ENCODE assay signal across 13 cellular contexts in genomic region chr18:50870138-50870845, GRCh38. TPM values are rescaled to one million over a fixed set of nuclear protein-coding genes. Genes with fewer than 3 reads are reported as not detected.
DNase-seq lines count a peak whose midpoint lies in the region; ATAC-seq and TF ChIP-seq lines count a peak whose summit lies in the region.
"Had no signal": no experiment of that assay in that cellular context is flagged by ENCODE, and none has a peak within 500 bp of the region (broad histone marks: within the 10 kb centered on the region; RNA-seq: fewer than 3 reads in every experiment).

No MANE protein-coding gene starts in this region.

- no peak overlapping the region for H3K4me3 Mint-ChIP-seq in stimulated activated effector memory CD8-positive, alpha-beta T cell treated with anti-CD3 and anti-CD28 coated beads, Interleukin-12 subunit alpha, Interleukin-12 subunit beta, amount 100 ng/mL, for 72 hours
- H3K4me3 Mint-ChIP-seq: CD4-positive, CD25-positive, alpha-beta regulatory T cell; stimulated activated memory B cell treated with anti-CD40 and anti-IgM and Interleukin-4, amounts not matched to agents 10 μg/mL and 1 μg/mL and 100 μg/mL, for 72 hours had no signal

- dilution Hi-C loops in mammary epithelial cell (cut with HindIII; ENCODE audit: low sequenced_read_pairs) = no loop called here

- no peaks in the 10 kb centered on the region for H3K36me3 ChIP-seq in MG63
- H3K36me3 ChIP-seq in mammary epithelial cell (ENCODE audit: insufficient read depth, low read length) = no peaks in the 10 kb centered on the region
- H3K36me3 ChIP-seq: cardiac muscle cell had no signal

- WGBS in mammary epithelial cell (ENCODE audit: low coverage, missing lambda C conversion rate) = 0% methylated on average over 7 of the region's 7 CpGs

- H3K4me2 ChIP-seq in mammary epithelial cell (ENCODE audit: insufficient read depth, low read depth, low read length) = peak overlapping the region; percentile 57

- no TSS peak for BruUV-seq in mammary epithelial cell (replicated peaks; lab: Mats Ljungman, UMichigan)

- no peaks in the 10 kb centered on the region for H3K9me3 ChIP-seq in MG63
- H3K9me3 ChIP-seq in mammary epithelial cell (replicated peaks; ENCODE audit: insufficient read depth, low read length) = no peaks in the 10 kb centered on the region

- TF ChIP-seq CTCF in mammary epithelial cell (conservative IDR thresholded peaks at IDR 0.05 in 1 of 2, IDR thresholded peaks at IDR 0.05 in 1 of 2; ENCODE audit: extremely low read depth in 1 of 2, insufficient read depth in 1 of 2, low read depth in 1 of 2, low read length in 2 of 2) = no peak

- no peak overlapping the region for H3K9ac ChIP-seq in mammary epithelial cell (ENCODE audit: insufficient read depth, low read length)

- no peaks in the 10 kb centered on the region for H4K20me1 ChIP-seq in mammary epithelial cell (ENCODE audit: insufficient read depth, low read length)

- no peak overlapping the region for H2AFZ ChIP-seq in mammary epithelial cell (ENCODE audit: low read depth, low read length)

- H3K36me3 Mint-ChIP-seq in stimulated activated effector memory CD8-positive, alpha-beta T cell treated with anti-CD3 and anti-CD28 coated beads, Interleukin-12 subunit alpha, Interleukin-12 subunit beta, amount 100 ng/mL, for 72 hours = no peaks in the 10 kb centered on the region
- H3K36me3 Mint-ChIP-seq: CD4-positive, CD25-positive, alpha-beta regulatory T cell; stimulated activated memory B cell treated with anti-CD40 and anti-IgM and Interleukin-4, amounts not matched to agents 10 μg/mL and 1 μg/mL and 100 μg/mL, for 72 hours had no signal

- no peaks in the 10 kb centered on the region for H3K27me3 ChIP-seq in MG63
- H3K27me3 ChIP-seq in mammary epithelial cell (ENCODE audit: insufficient read depth, low read length) = no peaks in the 10 kb centered on the region
- H3K27me3 ChIP-seq: cardiac muscle cell had no signal

- intact Hi-C loops in mammary epithelial cell (cut with micrococcal nuclease) = loop anchor here (1.0 to 5.0 kb wide), 3 partner anchors 8 to 327 kb away; partner anchors contain the start of genes MEX3C and SMAD4

- H3K4me3 ChIP-seq in MG63 (no peak overlapping the region), mammary epithelial cell (replicated peaks in 1 of 3; ENCODE audit: insufficient read depth in 1 of 3, low read depth in 2 of 3, low read length in 3 of 3) (no peak overlapping the region)
- H3K4me3 ChIP-seq: cardiac muscle cell had no signal

- in situ Hi-C loops in Caki2 (cut with HindIII; ENCODE audit: low pct_unique_long_range_greater_than_20kb, low sequenced_read_pairs) = no loop called here
- in situ Hi-C loops in mammary epithelial cell (cut with MboI; ENCODE audit: low sequenced_read_pairs in 2 of 2) = no loop called here

- H3K79me2 ChIP-seq in mammary epithelial cell (ENCODE audit: insufficient read depth, low read length) = no peaks in the 10 kb centered on the region

- peak overlapping the region; percentile 43 for H3K27ac ChIP-seq in mammary epithelial cell (ENCODE audit: insufficient read depth, low read depth, low read length)
- H3K27ac ChIP-seq: cardiac muscle cell had no signal

- peak; percentile 51 for ATAC-seq in left lobe of liver
- ATAC-seq in stimulated activated effector memory CD8-positive, alpha-beta T cell treated with anti-CD3 and anti-CD28 coated beads, Interleukin-12 subunit alpha, Interleukin-12 subunit beta, amount 100 ng/mL, for 72 hours = no peak
- ATAC-seq: stimulated activated memory B cell treated with anti-CD40 and anti-IgM and Interleukin-4, amounts not matched to agents 10 μg/mL and 1 μg/mL and 100 μg/mL, for 72 hours had no signal

- H3K9me3 Mint-ChIP-seq in stimulated activated effector memory CD8-positive, alpha-beta T cell treated with anti-CD3 and anti-CD28 coated beads, Interleukin-12 subunit alpha, Interleukin-12 subunit beta, amount 100 ng/mL, for 72 hours = no peaks in the 10 kb centered on the region
- H3K9me3 Mint-ChIP-seq: CD4-positive, CD25-positive, alpha-beta regulatory T cell; stimulated activated memory B cell treated with anti-CD40 and anti-IgM and Interleukin-4, amounts not matched to agents 10 μg/mL and 1 μg/mL and 100 μg/mL, for 72 hours had no signal

- H3K4me1 Mint-ChIP-seq in stimulated activated effector memory CD8-positive, alpha-beta T cell treated with anti-CD3 and anti-CD28 coated beads, Interleukin-12 subunit alpha, Interleukin-12 subunit beta, amount 100 ng/mL, for 72 hours = no peaks in the 10 kb centered on the region
- H3K4me1 Mint-ChIP-seq: CD4-positive, CD25-positive, alpha-beta regulatory T cell; stimulated activated memory B cell treated with anti-CD40 and anti-IgM and Interleukin-4, amounts not matched to agents 10 μg/mL and 1 μg/mL and 100 μg/mL, for 72 hours had no signal

- peaks cover 36% of the 10 kb centered on the region for H3K4me1 ChIP-seq in mammary epithelial cell (ENCODE audit: insufficient read depth, low read length)

- CTCF ChIA-PET in mammary epithelial cell (lab: Charles Lee; ENCODE audit: low non-redundant PET) = interaction anchor here (0.7 kb wide), 1 partner anchor 54 kb away, joined by 9 read pairs; no protein-coding TSS in a partner anchor

- peak; percentile 61 for DNase-seq in Caki2 (ENCODE audit: low read depth)
- DNase-seq in MG63 = peak; percentile 85
- DNase-seq in mammary epithelial cell = peak; percentile 95
- DNase-seq in left lobe of liver (ENCODE audit: low spot score) = no peak
- no peak for DNase-seq in activated naive CD4-positive, alpha-beta T cell treated with Interleukin-2 at 50 U/mL for 16 hours
- no peak for DNase-seq in stimulated activated effector memory CD8-positive, alpha-beta T cell treated with anti-CD3 and anti-CD28 coated beads, Interleukin-12 subunit alpha, Interleukin-12 subunit beta, amount 100 ng/mL, for 72 hours (ENCODE audit: low spot score in 2 of 2)
- DNase-seq in inferior parietal cortex (ENCODE audit: extremely low spot score) = no peak
- no peak for DNase-seq in iPS-NIHi7 (ENCODE audit: extremely low spot score)
- DNase-seq: CD4-positive, CD25-positive, alpha-beta regulatory T cell; Kasumi-1; NK-92 treated with Interleukin-12 subunit alpha and Interleukin-12 subunit beta, amount 100 ng/mL, for 24 hours had no signal

- no peak overlapping the region for H3K27ac Mint-ChIP-seq in stimulated activated effector memory CD8-positive, alpha-beta T cell treated with anti-CD3 and anti-CD28 coated beads, Interleukin-12 subunit alpha, Interleukin-12 subunit beta, amount 100 ng/mL, for 72 hours
- H3K27ac Mint-ChIP-seq: CD4-positive, CD25-positive, alpha-beta regulatory T cell; stimulated activated memory B cell treated with anti-CD40 and anti-IgM and Interleukin-4, amounts not matched to agents 10 μg/mL and 1 μg/mL and 100 μg/mL, for 72 hours had no signal

RNA-seq across cellular contexts. Expression of gene ME2, which starts 8.6 kb away (rescaled TPM):
- total RNA-seq in Caki2 (2014; rRNA removed; shearing (Covaris generic); ENCODE audit: low replicate concordance) = 26.6 and 27.8 TPM in 2 replicates
- total RNA-seq in MG63 (2014; rRNA removed; shearing (Covaris generic); ENCODE audit: low replicate concordance) = 59.8 and 68.3 TPM in 2 replicates
- 10 to 100 TPM; 34.3 to 41.5 TPM for total RNA-seq in mammary epithelial cell
- 38.7 TPM for polyA plus RNA-seq in mammary epithelial cell
- 53.1 TPM for polyA minus RNA-seq in mammary epithelial cell
- 13.2 TPM for total RNA-seq in left lobe of liver

RNA-seq across cellular contexts. Expression of gene MRO, which starts 50.5 kb away (rescaled TPM):
- total RNA-seq in Caki2 (2014; rRNA removed; shearing (Covaris generic); ENCODE audit: low replicate concordance) = not detected in 2 replicates
- total RNA-seq in MG63 (2014; rRNA removed; shearing (Covaris generic); ENCODE audit: low replicate concordance) = 0.07 TPM in 1 of 2 replicates, not detected in the other
- total RNA-seq in mammary epithelial cell = not detected
- polyA plus RNA-seq in mammary epithelial cell = not detected
- not detected for polyA minus RNA-seq in mammary epithelial cell
- 12.0 TPM for total RNA-seq in left lobe of liver
- total RNA-seq: cardiac muscle cell; CD4-positive, CD25-positive, alpha-beta regulatory T cell had no signal
- polyA plus RNA-seq: cardiac muscle cell; CD4-positive, CD25-positive, alpha-beta regulatory T cell had no signal

Comparison
In these comparisons a context has a peak if more than half of its experiments do, and no peak if none do; other contexts are left out.
1. DNase-seq: peak in Caki2 (single experiment), MG63 (single experiment) and mammary epithelial cell (single experiment); none in left lobe of liver (single experiment), activated naive CD4-positive, alpha-beta T cell treated with Interleukin-2 at 50 U/mL for 16 hours (single experiment), stimulated activated effector memory CD8-positive, alpha-beta T cell treated with anti-CD3 and anti-CD28 coated beads, Interleukin-12 subunit alpha, Interleukin-12 subunit beta, amount 100 ng/mL, for 72 hours (0 of 2), inferior parietal cortex (single experiment) and iPS-NIHi7 (single experiment).
2. RNA of gene MRO, which starts 50.5 kb away (total RNA-seq): 12.0 TPM in left lobe of liver (single experiment); 0.07 TPM in MG63, not detected in Caki2 and not detected in mammary epithelial cell; every median in the first group is over 10 times any median in the second.